9 cellular contexts compared by ENCODE assay signal in the genomic region with DNA sequence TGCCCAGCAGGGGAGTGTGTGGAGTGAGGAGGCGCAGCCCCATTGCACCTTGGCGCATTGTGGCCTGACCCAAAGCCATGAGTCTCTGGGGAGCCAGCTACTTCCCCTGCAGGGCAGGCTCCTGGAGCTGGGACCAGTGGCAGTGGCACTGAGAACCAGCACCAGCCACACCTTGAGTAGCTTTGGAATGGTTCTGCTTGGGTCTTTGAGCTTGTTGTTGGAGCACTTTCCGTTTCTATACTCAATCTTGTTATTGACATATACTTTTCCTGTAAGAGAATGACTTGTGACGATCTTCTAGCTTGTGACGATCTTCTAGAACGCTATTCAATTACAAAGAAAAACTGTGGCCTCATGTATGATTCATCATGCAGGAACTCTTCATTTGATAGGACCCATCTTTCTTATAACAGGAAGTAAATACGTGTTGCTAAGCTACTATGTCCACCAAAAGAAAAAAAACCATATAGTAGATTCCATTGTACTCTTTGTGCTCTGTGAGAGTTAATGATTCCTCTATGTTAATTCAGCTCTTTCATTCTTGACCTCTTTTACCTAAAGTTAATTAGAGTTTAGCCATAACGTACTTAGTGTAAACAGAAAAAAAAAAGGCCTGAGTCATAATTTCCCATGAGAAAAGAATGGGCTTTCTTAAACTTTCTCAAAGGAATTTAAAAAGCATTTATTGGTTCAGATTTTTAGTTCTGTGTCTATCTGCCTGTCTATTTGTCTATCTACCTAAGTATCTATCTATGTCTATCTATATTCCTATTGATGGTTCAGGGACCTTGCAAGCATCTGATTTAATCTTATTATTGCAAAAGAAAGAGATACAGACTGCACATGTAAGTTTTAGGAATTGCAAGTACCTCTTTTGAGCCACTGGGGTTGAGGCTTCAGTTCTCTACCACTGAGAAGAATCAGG.
DNase-seq lines count a peak whose midpoint lies in the region; ATAC-seq and TF ChIP-seq lines count a peak whose summit lies in the region.
"Had no signal": no experiment of that assay in that cellular context is flagged by ENCODE, and none has a peak within 500 bp of the region (broad histone marks: within the 10 kb centered on the region; RNA-seq: fewer than 3 reads in every experiment).

No MANE protein-coding gene starts in this region.

- TF ChIP-seq CTCF in epithelial cell of esophagus (IDR thresholded peaks at IDR 0.05; ENCODE audit: insufficient read depth, low read depth, low read length, missing control alignments) (no peak), tibial nerve (IDR thresholded peaks at IDR 0.05) (no peak)

- peak overlapping the region; percentile 97 for H3K27ac Mint-ChIP-seq in stimulated activated effector memory CD8-positive, alpha-beta T cell treated with anti-CD3 and anti-CD28 coated beads, Interleukin-12 subunit alpha, Interleukin-12 subunit beta, amount 100 ng/mL, for 72 hours
- H3K27ac Mint-ChIP-seq: B cell had no signal

- H3K27me3 ChIP-seq in SJSA1 (replicated peaks): no peaks in the 10 kb centered on the region
- H3K27me3 ChIP-seq in tibial nerve: no peaks in the 10 kb centered on the region

- WGBS in tibial nerve, 2 donors: 47 to 48% methylated on average over 8 of the region's 8 CpGs

- no peak overlapping the region for H3K4me3 ChIP-seq in SJSA1
- H3K4me3 ChIP-seq in epithelial cell of esophagus (ENCODE audit: low read length): no peak overlapping the region
- H3K4me3 ChIP-seq in tibial nerve: no peak overlapping the region

- TF ChIP-seq POLR2A in tibial nerve (IDR thresholded peaks at IDR 0.05): no peak

- H3K4me3 Mint-ChIP-seq in stimulated activated effector memory CD8-positive, alpha-beta T cell treated with anti-CD3 and anti-CD28 coated beads, Interleukin-12 subunit alpha, Interleukin-12 subunit beta, amount 100 ng/mL, for 72 hours: peak overlapping the region; percentile 34
- H3K4me3 Mint-ChIP-seq: B cell had no signal

- H3K27ac ChIP-seq in SJSA1 (peak overlapping the region; percentile 97), tibial nerve (no peak overlapping the region)

- ATAC-seq in stimulated activated effector memory CD8-positive, alpha-beta T cell treated with anti-CD3 and anti-CD28 coated beads, Interleukin-12 subunit alpha, Interleukin-12 subunit beta, amount 100 ng/mL, for 72 hours: peak; percentile 94
- ATAC-seq in HG03280 (IDR thresholded peaks at IDR 0.05; ENCODE audit: unreplicated experiment): no peak

- DNase-seq in NCI-H2171 treated with DMSO at 0.1 percent for 48 hours (lab: John Stamatoyannopoulos, UW) (peak; percentile 1), NCI-H2171 (lab: John Stamatoyannopoulos, UW) (no peak), SJSA1 (ENCODE audit: low read depth in 1 of 2, low spot score in 2 of 2) (peak; percentile 49 to 92), epithelial cell of esophagus (ENCODE audit: low read depth) (peak; percentile 83), tibial nerve (ENCODE audit: low spot score in 2 of 2) (no peak), NCI-H345 (lab: John Stamatoyannopoulos, UW) (no peak)
- peak in 1 of 2 donors; percentile 65 for DNase-seq in stimulated activated effector memory CD8-positive, alpha-beta T cell treated with anti-CD3 and anti-CD28 coated beads, Interleukin-12 subunit alpha, Interleukin-12 subunit beta, amount 100 ng/mL, for 72 hours (ENCODE audit: low spot score in 2 of 2)

- no peaks in the 10 kb centered on the region for H3K9me3 Mint-ChIP-seq in stimulated activated effector memory CD8-positive, alpha-beta T cell treated with anti-CD3 and anti-CD28 coated beads, Interleukin-12 subunit alpha, Interleukin-12 subunit beta, amount 100 ng/mL, for 72 hours

- peaks cover 53% of the 10 kb centered on the region for H3K4me1 Mint-ChIP-seq in stimulated activated effector memory CD8-positive, alpha-beta T cell treated with anti-CD3 and anti-CD28 coated beads, Interleukin-12 subunit alpha, Interleukin-12 subunit beta, amount 100 ng/mL, for 72 hours
- H3K4me1 Mint-ChIP-seq: B cell had no signal

- no peaks in the 10 kb centered on the region for H3K36me3 Mint-ChIP-seq in stimulated activated effector memory CD8-positive, alpha-beta T cell treated with anti-CD3 and anti-CD28 coated beads, Interleukin-12 subunit alpha, Interleukin-12 subunit beta, amount 100 ng/mL, for 72 hours

- H3K9me3 ChIP-seq in SJSA1 (replicated peaks): no peaks in the 10 kb centered on the region; the same call in 1 of the 2 replicates
- H3K9me3 ChIP-seq in tibial nerve: no peaks in the 10 kb centered on the region

- no peaks in the 10 kb centered on the region for H3K36me3 ChIP-seq in SJSA1
- H3K36me3 ChIP-seq in tibial nerve: no peaks in the 10 kb centered on the region

- TF ChIP-seq EP300 in tibial nerve (IDR thresholded peaks at IDR 0.05): no peak

- H3K4me1 ChIP-seq in SJSA1 (replicated peaks) (peaks cover 50% of the 10 kb centered on the region), tibial nerve (peaks cover 0 to 16% (median 3%) of the 10 kb centered on the region in 4 donors)

Comparison
In these comparisons a context has a peak if more than half of its experiments do, and no peak if none do; other contexts are left out.
1. DNase-seq: peak in NCI-H2171 treated with DMSO at 0.1 percent for 48 hours (single experiment), SJSA1 (2 of 2) and epithelial cell of esophagus (single experiment); none in NCI-H2171 (single experiment), tibial nerve (0 of 2) and NCI-H345 (single experiment).